ENCODE assay signal across 12 cellular contexts in the genomic region with DNA sequence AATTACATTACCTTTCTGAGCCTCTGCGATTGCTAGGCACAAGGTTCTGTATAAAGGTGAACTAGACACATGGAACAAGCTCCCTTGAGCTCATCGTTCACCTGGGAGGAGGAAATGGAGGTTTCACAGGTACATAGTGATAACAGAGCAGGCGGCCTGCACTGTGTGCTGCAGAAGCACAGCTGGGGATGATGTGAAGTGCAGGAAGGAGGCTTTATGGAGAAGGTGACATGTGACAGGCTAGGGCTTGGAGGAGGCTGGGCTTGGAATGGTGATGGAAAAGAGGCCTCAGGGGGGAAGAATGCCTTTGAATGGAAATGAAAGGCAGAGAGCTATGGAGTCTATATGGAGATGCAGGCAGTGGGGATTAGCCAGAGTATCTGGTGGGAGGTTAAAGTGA. TPM values are rescaled to one million over a fixed set of nuclear protein-coding genes. Genes with fewer than 3 reads are reported as not detected.
DNase-seq lines count a peak whose midpoint lies in the region; ATAC-seq lines count a peak whose summit lies in the region.
"Had no signal": no experiment of that assay in that cellular context is flagged by ENCODE, and none has a peak within 500 bp of the region (broad histone marks: within the 10 kb centered on the region; RNA-seq: fewer than 3 reads in every experiment).

No MANE protein-coding gene starts in this region.

- no peaks in the 10 kb centered on the region for H3K36me3 Mint-ChIP-seq in T-cell

- no peaks in the 10 kb centered on the region for H3K9me3 Mint-ChIP-seq in T-cell

- peak; percentile 29 to 58 (median 34) for DNase-seq in NCI-H1417 (lab: John Stamatoyannopoulos, UW)
- DNase-seq in NCI-H1417 treated with DMSO at 0.1 percent for 48 hours (lab: John Stamatoyannopoulos, UW) = no peak
- peak; percentile 89 for DNase-seq in ELF-1 (ENCODE audit: low read depth, low spot score)
- DNase-seq in T-cell = no peak
- peak; percentile 11 for DNase-seq in left kidney (ENCODE audit: low read depth, low spot score)
- DNase-seq in NCI-H1105 treated with DMSO at 0.1 percent for 48 hours (lab: John Stamatoyannopoulos, UW) = no peak
- no peak for DNase-seq in C1 segment of cervical spinal cord (lab: John Stamatoyannopoulos, UW)
- DNase-seq: body of pancreas, MG63 had no signal

- CTCF ChIA-PET in T-cell (lab: Charles Lee) = interaction anchor here (0.5 to 0.8 kb wide), 3 partner anchors 13 to 55 kb away, joined by 3 to 4 read pairs (median 3); no protein-coding TSS in a partner anchor

- ATAC-seq in T-cell (replicated peaks in 1 of 4) = peak in 1 of 4 experiments; percentile 20
- no peak for ATAC-seq in GM19324 (IDR thresholded peaks at IDR 0.05; ENCODE audit: low FRiP score, unreplicated experiment)
- ATAC-seq: body of pancreas had no signal

- no peaks in the 10 kb centered on the region for H3K27me3 Mint-ChIP-seq in T-cell

- peaks cover 72 to 80% (median 77%) of the 10 kb centered on the region in 3 donors for H3K4me1 Mint-ChIP-seq in T-cell

- POLR2A ChIA-PET in T-cell (lab: Charles Lee) = no interaction called here

- H3K27ac Mint-ChIP-seq in T-cell = peak overlapping the region; percentile 68 to 86

- peak overlapping the region in 1 of 3 donors; percentile 15 for H3K4me3 Mint-ChIP-seq in T-cell

RNA-seq across cellular contexts. Expression of a gene that starts 22.9 kb away (rescaled TPM):
- not detected for total RNA-seq in T-cell
- total RNA-seq: sciatic nerve, tibial nerve had no signal

Comparison
In these comparisons a context has a peak if more than half of its experiments do, and no peak if none do; other contexts are left out.
1. DNase-seq: peak in NCI-H1417 (3 of 3), ELF-1 (single experiment) and left kidney (single experiment); none in NCI-H1417 treated with DMSO at 0.1 percent for 48 hours (single experiment), T-cell (0 of 34), NCI-H1105 treated with DMSO at 0.1 percent for 48 hours (single experiment) and C1 segment of cervical spinal cord (0 of 14).